ENCODE assay signal across 9 cellular contexts in the genomic region with DNA sequence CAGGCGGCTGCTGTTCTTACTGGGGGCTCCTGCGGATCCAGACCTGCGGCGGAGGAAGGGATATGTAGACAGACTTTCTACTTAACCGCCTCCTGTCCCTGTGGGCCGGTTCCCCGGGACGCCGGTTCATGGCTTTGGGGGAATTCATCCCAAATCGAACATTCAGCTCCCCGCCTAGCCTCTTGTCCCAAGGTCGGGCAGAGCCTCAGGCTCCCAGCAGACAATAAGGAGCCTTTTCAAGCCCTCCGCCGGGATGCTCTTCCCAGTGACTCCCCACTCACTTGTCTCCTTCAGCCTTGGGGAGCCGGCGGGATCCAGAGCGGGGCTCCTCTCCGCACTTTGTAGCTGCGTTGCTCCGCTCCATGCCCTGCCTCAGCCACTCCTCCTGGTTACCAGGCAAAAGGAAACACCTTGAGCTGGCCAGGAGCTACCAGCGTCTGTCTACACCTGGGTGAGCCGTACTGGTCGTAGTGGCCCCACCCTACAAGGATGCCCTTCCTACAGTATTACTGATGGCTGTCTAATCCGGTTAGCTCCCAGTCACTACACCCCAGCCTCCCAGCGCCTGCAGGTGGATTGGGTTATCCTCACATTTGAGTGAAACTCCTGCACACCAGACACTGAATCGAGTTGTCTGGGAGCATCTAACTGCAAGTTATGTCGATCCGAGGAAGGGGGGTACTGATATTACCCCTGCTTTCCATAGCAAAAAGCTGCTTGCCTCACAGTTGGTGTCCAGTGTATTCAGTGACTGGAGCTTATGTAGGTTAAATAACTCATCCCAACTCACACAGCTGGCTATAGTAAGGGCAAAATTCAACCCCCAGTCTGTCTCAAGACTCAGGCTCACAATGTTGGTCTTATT. TPM values are rescaled to one million over a fixed set of nuclear protein-coding genes. Genes with fewer than 3 reads are reported as not detected.
DNase-seq lines count a peak whose midpoint lies in the region; ATAC-seq and TF ChIP-seq lines count a peak whose summit lies in the region.
"Had no signal": no experiment of that assay in that cellular context is flagged by ENCODE, and none has a peak within 500 bp of the region (broad histone marks: within the 10 kb centered on the region; RNA-seq: fewer than 3 reads in every experiment).

A gene with protein sequence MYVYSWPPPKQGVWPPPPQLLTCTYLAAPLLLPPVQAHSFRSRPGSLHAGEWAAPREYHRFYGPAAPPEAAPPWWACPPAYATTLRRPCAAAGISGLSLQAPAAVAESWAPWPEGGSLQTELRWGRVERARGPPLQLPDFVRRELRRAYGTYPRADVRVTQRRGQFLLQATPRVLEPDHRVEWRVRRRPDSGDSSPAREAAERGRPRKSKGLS (minus strand): TSS at position 439 of the 865 bp plus-strand sequence. CDS start 450 bp downstream, outside the sequence.

- peak within 1 kb of the TSS in 1 of 2 donors; percentile 50 for H3K9ac ChIP-seq in liver (ENCODE audit: low read depth in 1 of 2, low read length in 2 of 2)

- peak within 1 kb of the TSS; percentile 89 to 94 for H3K4me3 ChIP-seq in ascending aorta
- H3K4me3 ChIP-seq in liver (ENCODE audit: low read depth in 1 of 3, low read length in 3 of 3), result peak within 1 kb of the TSS; percentile 50 to 99 (median 99)
- peak within 1 kb of the TSS; percentile 89 for H3K4me3 ChIP-seq in thymus (ENCODE audit: low read length)

- H3K27ac ChIP-seq in ascending aorta (peak within 1 kb of the TSS; percentile 77 to 87), liver (ENCODE audit: low read depth in 1 of 2, low read length in 2 of 2) (peak within 1 kb of the TSS; percentile 81), thymus (ENCODE audit: low read depth) (peak within 1 kb of the TSS; percentile 91)

- H3K36me3 ChIP-seq in ascending aorta, result no peaks in the 10 kb centered on the region
- peaks cover 0 to 6% (median 3%) of the 10 kb centered on the region in 4 donors for H3K36me3 ChIP-seq in liver (ENCODE audit: control insufficient read depth in 4 of 4, insufficient read depth in 3 of 4, low read depth in 1 of 4, low read length in 3 of 4)
- no peaks in the 10 kb centered on the region for H3K36me3 ChIP-seq in thymus (ENCODE audit: control insufficient read depth, insufficient read depth)

- TF ChIP-seq RAD21 in liver (IDR thresholded peaks at IDR 0.05), result no peak

- intact Hi-C loops in ascending aorta (cut with DNase I), result loop anchor here (2.0 kb wide), 1 partner anchor 51 kb away; a partner anchor contains a TSS

- H3K9me3 ChIP-seq in ascending aorta (no peaks in the 10 kb centered on the region), liver (ENCODE audit: control insufficient read depth in 4 of 4, low read length in 3 of 4) (no peaks in the 10 kb centered on the region), thymus (ENCODE audit: control insufficient read depth) (no peaks in the 10 kb centered on the region)

- no peaks in the 10 kb centered on the region for H3K27me3 ChIP-seq in ascending aorta
- H3K27me3 ChIP-seq in liver (ENCODE audit: control insufficient read depth in 4 of 4, insufficient read depth in 4 of 4, low read length in 3 of 4), result no peaks in the 10 kb centered on the region
- no peaks in the 10 kb centered on the region for H3K27me3 ChIP-seq in thymus (ENCODE audit: control insufficient read depth, insufficient read depth)

- WGBS in liver, result 39% methylated on average over 28 of the region's 28 CpGs
- WGBS in thymus, result 43% methylated on average over 28 of the region's 28 CpGs

- DNase-seq in AG20443 (ENCODE audit: low spot score), result peak; percentile 10
- peak; percentile 59 for DNase-seq in HT-29 (ENCODE audit: low spot score)
- DNase-seq in ascending aorta (ENCODE audit: low spot score in 2 of 2), result no peak
- no peak for DNase-seq in glomerular visceral epithelial cell (ENCODE audit: extremely low spot score)
- DNase-seq in SIG-M5 (lab: John Stamatoyannopoulos, UW), result no peak

- ATAC-seq in GM21737 (IDR thresholded peaks at IDR 0.05; ENCODE audit: unreplicated experiment), result no peak

- H3K4me1 ChIP-seq in ascending aorta (peaks cover 5 to 12% of the 10 kb centered on the region in 2 donors), liver (ENCODE audit: control insufficient read depth in 4 of 4, insufficient read depth in 4 of 4, low read length in 3 of 4) (peaks cover 4 to 27% (median 16%) of the 10 kb centered on the region in 4 donors), thymus (ENCODE audit: control insufficient read depth, insufficient read depth, low read length) (peaks cover 6% of the 10 kb centered on the region)

- no peak for TF ChIP-seq CTCF in ascending aorta (IDR thresholded peaks at IDR 0.05)
- TF ChIP-seq CTCF in liver (IDR thresholded peaks at IDR 0.05; ENCODE audit: low read depth, low read length, missing input control), result no peak

TF ChIP-seq in liver, 16 proteins besides CTCF, POLR2A, EP300 and RAD21:
- no peak for TF ChIP-seq HNF4G (IDR thresholded peaks at IDR 0.05)
- TF ChIP-seq RXRA (IDR thresholded peaks at IDR 0.05), result no peak
- no peak for TF ChIP-seq HNF4A (conservative IDR thresholded peaks at IDR 0.05)
- TF ChIP-seq, protein P1, sequence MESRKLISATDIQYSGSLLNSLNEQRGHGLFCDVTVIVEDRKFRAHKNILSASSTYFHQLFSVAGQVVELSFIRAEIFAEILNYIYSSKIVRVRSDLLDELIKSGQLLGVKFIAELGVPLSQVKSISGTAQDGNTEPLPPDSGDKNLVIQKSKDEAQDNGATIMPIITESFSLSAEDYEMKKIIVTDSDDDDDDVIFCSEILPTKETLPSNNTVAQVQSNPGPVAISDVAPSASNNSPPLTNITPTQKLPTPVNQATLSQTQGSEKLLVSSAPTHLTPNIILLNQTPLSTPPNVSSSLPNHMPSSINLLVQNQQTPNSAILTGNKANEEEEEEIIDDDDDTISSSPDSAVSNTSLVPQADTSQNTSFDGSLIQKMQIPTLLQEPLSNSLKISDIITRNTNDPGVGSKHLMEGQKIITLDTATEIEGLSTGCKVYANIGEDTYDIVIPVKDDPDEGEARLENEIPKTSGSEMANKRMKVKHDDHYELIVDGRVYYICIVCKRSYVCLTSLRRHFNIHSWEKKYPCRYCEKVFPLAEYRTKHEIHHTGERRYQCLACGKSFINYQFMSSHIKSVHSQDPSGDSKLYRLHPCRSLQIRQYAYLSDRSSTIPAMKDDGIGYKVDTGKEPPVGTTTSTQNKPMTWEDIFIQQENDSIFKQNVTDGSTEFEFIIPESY (IDR thresholded peaks at IDR 0.05), result no peak
TF ChIP-seq in liver: peak in this region for 0.

RNA-seq across cellular contexts. Expression of the gene that starts here (rescaled TPM):
- 4.5 and 11.7 TPM in 2 replicates for total RNA-seq in HT-29 (2014; rRNA removed; shearing (Covaris generic))
- total RNA-seq in ascending aorta (not detected), liver (under 1 TPM in 1 of 2 donors, not detected in 1; 0.09 TPM)
- polyA plus RNA-seq in liver (under 1 TPM in 1 of 2 donors, not detected in 1; 0.24 TPM), thymus (0.46 TPM)
- total RNA-seq: myocyte had no signal

Comparison
In these comparisons a context has a peak if more than half of its experiments do, and no peak if none do; other contexts are left out.
1. DNase-seq: peak in AG20443 (single experiment) and HT-29 (single experiment); none in ascending aorta (0 of 2), glomerular visceral epithelial cell (single experiment) and SIG-M5 (single experiment).
2. Peak in every context shown above with its lines, with median percentiles within 50 percentile points of each other: H3K27ac ChIP-seq and H3K4me3 ChIP-seq.